ENCODE assay signal across 8 cellular contexts in the genomic region with DNA sequence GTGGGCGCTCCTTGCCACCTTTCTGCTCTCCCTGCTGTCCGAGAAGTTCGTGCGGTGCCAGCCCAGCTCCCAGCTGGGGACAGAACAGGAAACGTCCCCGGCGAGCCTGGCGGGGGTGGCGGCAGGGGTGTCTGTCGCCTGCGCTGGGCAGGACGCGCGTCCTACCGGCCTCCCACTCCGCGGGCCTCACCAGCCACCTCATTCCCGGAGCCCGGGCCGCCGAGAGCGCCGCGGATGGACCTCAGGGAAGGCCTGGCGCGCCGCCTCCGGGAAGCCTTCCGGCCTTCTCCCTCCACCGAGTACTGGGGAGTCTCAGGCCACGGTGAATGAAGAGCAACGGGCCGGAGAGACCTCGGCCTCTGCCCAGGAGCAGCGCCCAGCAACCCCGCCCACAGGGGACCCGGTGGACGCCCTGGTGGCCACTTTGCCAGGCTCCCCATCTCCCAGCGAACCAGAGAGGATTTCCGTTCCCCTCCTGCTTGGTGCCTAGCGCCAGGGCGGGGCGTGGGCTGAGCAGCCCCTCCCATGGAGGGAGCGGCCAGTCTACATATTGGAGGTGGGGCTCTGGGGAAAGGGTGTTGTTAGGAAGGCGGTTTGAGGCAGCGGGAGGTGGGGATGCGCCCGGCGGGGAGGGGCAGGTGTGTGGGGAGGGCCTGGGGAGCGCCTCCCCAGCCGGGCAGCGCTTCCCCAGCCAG. TPM values are rescaled to one million over a fixed set of nuclear protein-coding genes. Genes with fewer than 3 reads are reported as not detected.
DNase-seq lines count a peak whose midpoint lies in the region; FAIRE-seq and TF ChIP-seq lines count a peak whose summit lies in the region.

No MANE protein-coding gene starts in this region.

- H3K4me2 ChIP-seq in neural cell (ENCODE audit: low read length), result no peak overlapping the region

- H3K36me3 Mint-ChIP-seq in CD8-positive, alpha-beta memory T cell, result peaks cover 0 to 2% (median 0%) of the 10 kb centered on the region in 3 donors

- peak overlapping the region; percentile 92 for H3K27ac ChIP-seq in CD8-positive, alpha-beta memory T cell (ENCODE audit: low read depth, low read length)
- H3K27ac ChIP-seq in neural cell (ENCODE audit: low read length), result no peak overlapping the region

- no peaks in the 10 kb centered on the region for H3K9me2 ChIP-seq in neural cell (ENCODE audit: insufficient read depth, low read length)

- peak overlapping the region; percentile 96 to 100 (median 97) for H3K27ac Mint-ChIP-seq in CD8-positive, alpha-beta memory T cell

- no peak for TF ChIP-seq CTCF in GM20000 (IDR thresholded peaks at IDR 0.05; ENCODE audit: extremely low read depth, missing control alignments)
- TF ChIP-seq CTCF in fibroblast of the aortic adventitia (IDR thresholded peaks at IDR 0.05; ENCODE audit: insufficient read depth, low read length), result no peak
- no peak for TF ChIP-seq CTCF in neural cell (IDR thresholded peaks at IDR 0.05; ENCODE audit: poor library complexity, severe bottlenecking)

- no peaks in the 10 kb centered on the region for H3K9me3 ChIP-seq in CD8-positive, alpha-beta memory T cell (ENCODE audit: low read length)
- no peaks in the 10 kb centered on the region for H3K9me3 ChIP-seq in neural cell (ENCODE audit: low read length)

- H3K4me3 ChIP-seq in CD8-positive, alpha-beta memory T cell (ENCODE audit: low read length), result peak overlapping the region; percentile 96
- H3K4me3 ChIP-seq in fibroblast of the aortic adventitia (ENCODE audit: low read depth, low read length), result peak overlapping the region; percentile 52
- peak overlapping the region; percentile 41 for H3K4me3 ChIP-seq in neural cell (ENCODE audit: low read length)

- H3F3A ChIP-seq in neural cell (ENCODE audit: insufficient read depth, low read length, poor library complexity, severe bottlenecking), result peaks cover 2% of the 10 kb centered on the region

- H2AFZ ChIP-seq in neural cell (ENCODE audit: low read depth, low read length), result no peak overlapping the region

- H3K9ac ChIP-seq in neural cell (ENCODE audit: low read length), result peak overlapping the region; percentile 5

- CTCF ChIA-PET in CD8-positive, alpha-beta memory T cell (lab: Charles Lee), result interaction anchor here (0.8 to 10.9 kb wide), 16 partner anchors 9 to 355 kb away, joined by 3 to 134 read pairs (median 6); a partner anchor contains a TSS

- TF ChIP-seq RAD21 in neural cell (conservative IDR thresholded peaks at IDR 0.05), result no peak

- H3K79me2 ChIP-seq in neural cell (replicated peaks; ENCODE audit: insufficient read depth, low read length), result no peaks in the 10 kb centered on the region

- DNase-seq in CD8-positive, alpha-beta memory T cell, result peak; percentile 76 to 92 (median 86)
- DNase-seq in GM20000 (ENCODE audit: low spot score) (peak; percentile 92), HTR-8/SVneo (ENCODE audit: insufficient read length, low spot score) (peak; percentile 89), RCC 7860 (ENCODE audit: low spot score) (peak; percentile 40), fibroblast of the aortic adventitia (ENCODE audit: low read depth) (peak; percentile 56), stromal cell of bone marrow (ENCODE audit: low read depth) (peak; percentile 51)
- peak; percentile 78 for DNase-seq in activated effector memory CD4-positive, alpha-beta T cell treated with Interleukin-2 at 50 U/mL for 16 hours

- H3K4me1 ChIP-seq in CD8-positive, alpha-beta memory T cell (ENCODE audit: insufficient read depth, low read length), result peaks cover 44% of the 10 kb centered on the region

- H3K27me3 Mint-ChIP-seq in CD8-positive, alpha-beta memory T cell, result no peaks in the 10 kb centered on the region

- H3K9me3 Mint-ChIP-seq in CD8-positive, alpha-beta memory T cell, result no peaks in the 10 kb centered on the region

- FAIRE-seq in HTR-8/SVneo (lab: Jason Lieb, UNC) (peak; percentile 74), RCC 7860 (lab: Jason Lieb, UNC) (no peak)

- peaks cover 13 to 47% (median 18%) of the 10 kb centered on the region in 3 donors for H3K4me1 Mint-ChIP-seq in CD8-positive, alpha-beta memory T cell

- no peaks in the 10 kb centered on the region for H4K20me1 ChIP-seq in neural cell (ENCODE audit: insufficient read depth)

- no peak for TF ChIP-seq EP300 in neural cell (conservative IDR thresholded peaks at IDR 0.05; ENCODE audit: poor library complexity, severe bottlenecking)

- H3K27me3 ChIP-seq in CD8-positive, alpha-beta memory T cell (ENCODE audit: insufficient read depth, low read length, poor library complexity, severe bottlenecking), result no peaks in the 10 kb centered on the region
- H3K27me3 ChIP-seq in neural cell (ENCODE audit: insufficient read depth, low read depth, low read length), result no peaks in the 10 kb centered on the region

- peak overlapping the region; percentile 91 to 98 (median 94) for H3K4me3 Mint-ChIP-seq in CD8-positive, alpha-beta memory T cell

- no peaks in the 10 kb centered on the region for H3K36me3 ChIP-seq in CD8-positive, alpha-beta memory T cell (ENCODE audit: insufficient read depth, low read length)
- H3K36me3 ChIP-seq in neural cell (ENCODE audit: insufficient read depth, low read length), result no peaks in the 10 kb centered on the region

- POLR2A ChIA-PET in CD8-positive, alpha-beta memory T cell (lab: Charles Lee), result interaction anchor here (0.7 to 4.6 kb wide), 15 partner anchors 10 to 352 kb away, joined by 3 to 87 read pairs (median 7); a partner anchor contains a TSS

TF ChIP-seq in neural cell, 6 proteins besides CTCF, POLR2A, EP300 and RAD21:
- TF ChIP-seq EZH2 (IDR thresholded peaks at IDR 0.05; ENCODE audit: borderline replicate concordance, insufficient read depth, low read length, poor library complexity, severe bottlenecking), result no peak
- TF ChIP-seq SMC3 (conservative IDR thresholded peaks at IDR 0.05; ENCODE audit: poor library complexity), result no peak
- TF ChIP-seq, protein P1, sequence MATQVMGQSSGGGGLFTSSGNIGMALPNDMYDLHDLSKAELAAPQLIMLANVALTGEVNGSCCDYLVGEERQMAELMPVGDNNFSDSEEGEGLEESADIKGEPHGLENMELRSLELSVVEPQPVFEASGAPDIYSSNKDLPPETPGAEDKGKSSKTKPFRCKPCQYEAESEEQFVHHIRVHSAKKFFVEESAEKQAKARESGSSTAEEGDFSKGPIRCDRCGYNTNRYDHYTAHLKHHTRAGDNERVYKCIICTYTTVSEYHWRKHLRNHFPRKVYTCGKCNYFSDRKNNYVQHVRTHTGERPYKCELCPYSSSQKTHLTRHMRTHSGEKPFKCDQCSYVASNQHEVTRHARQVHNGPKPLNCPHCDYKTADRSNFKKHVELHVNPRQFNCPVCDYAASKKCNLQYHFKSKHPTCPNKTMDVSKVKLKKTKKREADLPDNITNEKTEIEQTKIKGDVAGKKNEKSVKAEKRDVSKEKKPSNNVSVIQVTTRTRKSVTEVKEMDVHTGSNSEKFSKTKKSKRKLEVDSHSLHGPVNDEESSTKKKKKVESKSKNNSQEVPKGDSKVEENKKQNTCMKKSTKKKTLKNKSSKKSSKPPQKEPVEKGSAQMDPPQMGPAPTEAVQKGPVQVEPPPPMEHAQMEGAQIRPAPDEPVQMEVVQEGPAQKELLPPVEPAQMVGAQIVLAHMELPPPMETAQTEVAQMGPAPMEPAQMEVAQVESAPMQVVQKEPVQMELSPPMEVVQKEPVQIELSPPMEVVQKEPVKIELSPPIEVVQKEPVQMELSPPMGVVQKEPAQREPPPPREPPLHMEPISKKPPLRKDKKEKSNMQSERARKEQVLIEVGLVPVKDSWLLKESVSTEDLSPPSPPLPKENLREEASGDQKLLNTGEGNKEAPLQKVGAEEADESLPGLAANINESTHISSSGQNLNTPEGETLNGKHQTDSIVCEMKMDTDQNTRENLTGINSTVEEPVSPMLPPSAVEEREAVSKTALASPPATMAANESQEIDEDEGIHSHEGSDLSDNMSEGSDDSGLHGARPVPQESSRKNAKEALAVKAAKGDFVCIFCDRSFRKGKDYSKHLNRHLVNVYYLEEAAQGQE (IDR thresholded peaks at IDR 0.05; ENCODE audit: borderline replicate concordance), result no peak
- TF ChIP-seq TAF1 (IDR thresholded peaks at IDR 0.05; ENCODE audit: low read depth), result no peak
- no peak for TF ChIP-seq MXI1 (conservative IDR thresholded peaks at IDR 0.05; ENCODE audit: poor library complexity, severe bottlenecking)
- TF ChIP-seq POLR2AphosphoS5 (IDR thresholded peaks at IDR 0.05), result no peak
TF ChIP-seq in neural cell: peak in this region for 0.

RNA-seq across cellular contexts. Expression of a gene that starts 9.5 kb away (rescaled TPM):
- total RNA-seq in CD8-positive, alpha-beta memory T cell, result 100 to 1,000 TPM; 164 to 168 TPM
- polyA plus RNA-seq in CD8-positive, alpha-beta memory T cell, result 51.6 TPM
- total RNA-seq in fibroblast of the aortic adventitia (ENCODE audit: low replicate concordance), result 12.0 and 32.2 TPM in 2 replicates
- 1.1 TPM in 2 replicates for polyA plus RNA-seq in neural cell
- not detected in 2 replicates for polyA minus RNA-seq in neural cell

RNA-seq across cellular contexts. Expression of a gene that starts 16.6 kb away (rescaled TPM):
- total RNA-seq in CD8-positive, alpha-beta memory T cell, result not detected
- not detected for polyA plus RNA-seq in CD8-positive, alpha-beta memory T cell
- total RNA-seq in fibroblast of the aortic adventitia (ENCODE audit: low replicate concordance), result not detected in 2 replicates
- polyA plus RNA-seq in neural cell, result 0.81 TPM in 1 of 2 replicates, not detected in the other
- polyA minus RNA-seq in neural cell, result 3.2 and 4.3 TPM in 2 replicates

RNA-seq across cellular contexts. Expression of a gene that starts 20.3 kb away (rescaled TPM):
- total RNA-seq in CD8-positive, alpha-beta memory T cell, result 10 to 100 TPM; 40.3 to 46.3 TPM
- polyA plus RNA-seq in CD8-positive, alpha-beta memory T cell, result 25.0 TPM
- total RNA-seq in fibroblast of the aortic adventitia (ENCODE audit: low replicate concordance), result 22.8 and 23.4 TPM in 2 replicates
- 37.9 and 43.4 TPM in 2 replicates for polyA plus RNA-seq in neural cell
- polyA minus RNA-seq in neural cell, result 52.3 and 53.8 TPM in 2 replicates

RNA-seq across cellular contexts. Expression of a gene that starts 39.9 kb away (rescaled TPM):
- total RNA-seq in CD8-positive, alpha-beta memory T cell, result 10 to 100 TPM; 41.3 to 45.5 TPM
- 23.2 TPM for polyA plus RNA-seq in CD8-positive, alpha-beta memory T cell
- 15.5 and 23.0 TPM in 2 replicates for total RNA-seq in fibroblast of the aortic adventitia (ENCODE audit: low replicate concordance)
- 29.0 and 35.9 TPM in 2 replicates for polyA plus RNA-seq in neural cell
- 19.2 and 26.8 TPM in 2 replicates for polyA minus RNA-seq in neural cell

Comparison
In these comparisons a context has a peak if more than half of its experiments do, and no peak if none do; other contexts are left out.
1. DNase-seq: peak in every context shown above with its lines; median percentile 92 in GM20000; 89 in HTR-8/SVneo; 86 in CD8-positive, alpha-beta memory T cell; 78 in activated effector memory CD4-positive, alpha-beta T cell treated with Interleukin-2 at 50 U/mL for 16 hours; 56 in fibroblast of the aortic adventitia; 51 in stromal cell of bone marrow; 40 in RCC 7860.
2. H3K4me3 ChIP-seq: peak in every context shown above with its lines; median percentile 96 in CD8-positive, alpha-beta memory T cell; 52 in fibroblast of the aortic adventitia; 41 in neural cell.